17 cellular contexts compared by ENCODE assay signal in the genomic region with DNA sequence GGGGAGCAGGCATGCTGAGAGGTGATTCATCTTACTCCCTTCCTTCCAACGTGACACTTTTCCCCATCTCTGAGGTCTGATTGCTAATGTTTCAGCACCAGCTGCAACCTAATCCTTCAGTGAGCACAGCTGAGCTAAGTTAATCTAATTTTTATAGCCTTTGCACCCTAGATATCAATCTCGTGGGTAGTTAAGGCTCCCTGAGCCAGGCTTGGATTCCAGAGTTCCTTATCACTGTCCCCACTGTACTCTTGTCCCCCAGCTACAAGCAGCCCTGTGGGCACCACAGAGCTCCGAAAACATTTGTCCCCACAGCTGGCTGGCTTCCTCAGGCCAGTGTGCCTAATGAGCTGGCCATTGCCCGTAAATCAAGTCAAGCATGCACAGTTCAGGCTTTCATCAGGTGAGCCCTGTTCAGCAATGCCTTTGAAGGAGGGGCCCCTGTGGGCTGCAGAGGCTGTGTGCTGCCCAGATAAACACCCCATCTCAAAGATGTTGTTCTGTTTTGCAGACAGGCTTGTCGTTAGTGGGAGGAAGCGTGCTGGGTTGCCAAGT.
A peak's percentile ranks its signal among the peaks of the same experiment; 100 is the strongest.
DNase-seq lines count a peak whose midpoint lies in the region; ATAC-seq lines count a peak whose summit lies in the region.
"Had no signal": no experiment of that assay in that cellular context is flagged by ENCODE, and none has a peak within 500 bp of the region (broad histone marks: within the 10 kb centered on the region; RNA-seq: fewer than 3 reads in every experiment).

No MANE protein-coding gene starts in this region.

- DNase-seq in EH (ENCODE audit: low read depth) (peak; percentile 58), M059J (ENCODE audit: low read depth) (peak; percentile 97), astrocyte of the hippocampus (ENCODE audit: low read depth, low spot score) (peak; percentile 76), mesenchymal stem cell (no peak), hippocampal formation (lab: John Stamatoyannopoulos, UW) (no peak)
- DNase-seq: activated naive CD4-positive, alpha-beta T cell treated with anti-CD3 and anti-CD28 coated beads, Interleukin-2, amount 50 U/mL, for 16 hours; colonic mucosa; gastrocnemius medialis; left lung; NCI-H2029; stimulated activated CD4-positive, alpha-beta T cell treated with anti-CD3 and anti-CD28 coated beads, Interleukin-4, amount 100 ng/mL, for 1 hour; stimulated activated naive CD8-positive, alpha-beta T cell treated with anti-CD3 and anti-CD28 coated beads, Interleukin-15, amount 100 ng/mL, for 72 hours had no signal

- no peak overlapping the region for H2BK15ac ChIP-seq in mesenchymal stem cell (ENCODE audit: low read depth, poor library complexity, severe bottlenecking)

- H3K4me3 ChIP-seq in mesenchymal stem cell (ENCODE audit: insufficient read depth in 1 of 2, low read depth in 1 of 2, low read length in 2 of 2): no peak overlapping the region
- H3K4me3 ChIP-seq: BLaER1, colonic mucosa, gastrocnemius medialis, left lung had no signal

- H3K36me3 ChIP-seq in mesenchymal stem cell (ENCODE audit: control insufficient read depth in 1 of 2, insufficient read depth in 2 of 2, low read depth in 1 of 2, low read length in 2 of 2): no peaks in the 10 kb centered on the region
- H3K36me3 ChIP-seq: BLaER1, colonic mucosa, gastrocnemius medialis, left lung had no signal

- peak overlapping the region; percentile 23 for H3K4me2 ChIP-seq in mesenchymal stem cell (ENCODE audit: low read length, poor library complexity, severe bottlenecking)
- H3K4me2 ChIP-seq: BLaER1 had no signal

- H3K27ac ChIP-seq in mesenchymal stem cell (ENCODE audit: low read length, poor library complexity, severe bottlenecking): peak overlapping the region; percentile 88
- H3K27ac ChIP-seq: BLaER1, colonic mucosa, gastrocnemius medialis, left lung had no signal

- no peaks in the 10 kb centered on the region for H3K9me3 ChIP-seq in mesenchymal stem cell (ENCODE audit: control insufficient read depth, low read length)
- H3K9me3 ChIP-seq: BLaER1, colonic mucosa, gastrocnemius medialis, left lung had no signal

- ATAC-seq in HG03565 (IDR thresholded peaks at IDR 0.05; ENCODE audit: unreplicated experiment) (no peak), HG03159 (IDR thresholded peaks at IDR 0.05; ENCODE audit: unreplicated experiment) (no peak), GM21528 (IDR thresholded peaks at IDR 0.05; ENCODE audit: low FRiP score, unreplicated experiment) (no peak)
- ATAC-seq: gastrocnemius medialis; HepG2; left lung; stimulated activated naive CD8-positive, alpha-beta T cell treated with anti-CD3 and anti-CD28 coated beads, Interleukin-15, amount 100 ng/mL, for 72 hours had no signal

- H3K4me1 ChIP-seq in mesenchymal stem cell (ENCODE audit: control insufficient read depth, insufficient read depth, low read depth, low read length): peaks cover 13% of the 10 kb centered on the region
- H3K4me1 ChIP-seq: BLaER1, colonic mucosa, gastrocnemius medialis, left lung had no signal

- peak overlapping the region; percentile 99 for H2AK5ac ChIP-seq in mesenchymal stem cell (ENCODE audit: low read length, severe bottlenecking)

- H4K8ac ChIP-seq in mesenchymal stem cell (ENCODE audit: low read length): no peak overlapping the region

- H2BK120ac ChIP-seq in mesenchymal stem cell (ENCODE audit: low read depth, low read length): no peak overlapping the region

- WGBS in mesenchymal stem cell: 44% methylated on average over 6 of the region's 6 CpGs

- H2BK5ac ChIP-seq in mesenchymal stem cell (ENCODE audit: low read depth, low read length, poor library complexity, severe bottlenecking): peak overlapping the region; percentile 61

- peak overlapping the region in 1 of 2 experiments; percentile 64 for H2BK12ac ChIP-seq in mesenchymal stem cell (ENCODE audit: low read length in 2 of 2)

- peak overlapping the region in 1 of 2 experiments; percentile 30 for H3K18ac ChIP-seq in mesenchymal stem cell (ENCODE audit: low read depth in 1 of 2, low read length in 2 of 2)

- no peak overlapping the region for H3K23ac ChIP-seq in mesenchymal stem cell (ENCODE audit: low read length in 2 of 2)

- H3K27me3 ChIP-seq in mesenchymal stem cell (ENCODE audit: control insufficient read depth in 1 of 2, insufficient read depth in 1 of 2, low read length in 2 of 2): peaks cover 0 to 7% of the 10 kb centered on the region in 2 experiments
- H3K27me3 ChIP-seq: BLaER1, colonic mucosa, gastrocnemius medialis, left lung had no signal

- H2AFZ ChIP-seq in mesenchymal stem cell (ENCODE audit: low read depth, low read length): no peak overlapping the region

- no peak overlapping the region for H3K9ac ChIP-seq in mesenchymal stem cell (ENCODE audit: low read length)
- H3K9ac ChIP-seq: BLaER1 had no signal

- peak overlapping the region in 1 of 2 experiments; percentile 65 for H3K14ac ChIP-seq in mesenchymal stem cell (ENCODE audit: low read length in 2 of 2)

- H3K4ac ChIP-seq in mesenchymal stem cell (ENCODE audit: low read depth in 1 of 2, low read length in 2 of 2): no peak overlapping the region

- no peak overlapping the region for H4K91ac ChIP-seq in mesenchymal stem cell (ENCODE audit: low read length)

- no peaks in the 10 kb centered on the region for H3K79me1 ChIP-seq in mesenchymal stem cell (replicated peaks; ENCODE audit: low read length, poor library complexity, severe bottlenecking)

Comparison
In these comparisons a context has a peak if more than half of its experiments do, and no peak if none do; other contexts are left out.
1. DNase-seq: peak in EH (single experiment), M059J (single experiment) and astrocyte of the hippocampus (single experiment); none in mesenchymal stem cell (single experiment) and hippocampal formation (0 of 2).